13 cellular contexts compared by ENCODE assay signal in the genomic region with DNA sequence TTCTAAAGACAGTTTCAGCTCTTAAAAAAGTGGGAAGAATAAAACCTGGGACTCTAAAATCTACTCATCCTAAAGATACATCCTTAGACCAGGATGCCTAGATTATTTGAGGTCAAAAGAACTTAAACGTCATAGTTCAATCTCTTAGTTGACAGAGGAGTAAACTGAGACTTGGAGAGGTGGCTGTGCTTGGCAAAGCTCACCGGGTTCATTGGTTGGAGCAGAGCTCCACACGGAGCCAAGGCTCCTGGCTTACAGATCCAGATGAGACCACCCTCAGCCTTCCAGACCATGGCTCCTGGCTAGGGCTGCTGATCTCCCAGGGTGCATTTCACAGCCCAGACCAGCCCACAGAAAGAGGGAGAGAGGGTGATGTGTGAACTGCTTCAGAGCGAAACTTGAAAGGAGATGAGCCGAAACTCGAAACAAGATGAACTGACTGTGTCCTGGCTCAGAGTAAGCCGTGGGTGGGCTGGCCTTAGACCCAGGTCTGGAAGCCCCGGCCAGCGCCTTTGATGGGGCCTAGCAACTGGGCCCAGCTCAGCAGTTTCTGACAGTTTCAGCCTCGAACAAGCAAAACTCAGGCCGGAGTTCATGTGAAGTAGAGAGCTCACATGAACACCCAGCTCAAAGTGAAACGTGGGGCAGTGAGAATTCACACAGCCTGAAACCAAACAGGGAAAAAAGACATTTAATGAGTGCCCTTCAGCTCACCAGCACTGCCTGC.
A peak's percentile ranks its signal among the peaks of the same experiment; 100 is the strongest.
DNase-seq lines count a peak whose midpoint lies in the region; ATAC-seq and TF ChIP-seq lines count a peak whose summit lies in the region.
"Had no signal": no experiment of that assay in that cellular context is flagged by ENCODE, and none has a peak within 500 bp of the region (broad histone marks: within the 10 kb centered on the region; RNA-seq: fewer than 3 reads in every experiment).

No MANE protein-coding gene starts in this region.

- peak overlapping the region in 5 of 6 donors; percentile 31 to 91 (median 57) for H3K27ac Mint-ChIP-seq in immature natural killer cell
- peak overlapping the region; percentile 84 to 96 for H3K27ac Mint-ChIP-seq in stimulated activated naive CD8-positive, alpha-beta T cell treated with anti-CD3 and anti-CD28 coated beads, Interleukin-15, amount 100 ng/mL, for 72 hours
- H3K27ac Mint-ChIP-seq: dendritic cell treated with granulocyte-macrophage colony-stimulating factor and Interleukin-4, amounts not matched to agents 40 ng/mL and 50 ng/mL, for 4 days had no signal

- no peaks in the 10 kb centered on the region for H3K36me3 ChIP-seq in heart right ventricle
- no peaks in the 10 kb centered on the region for H3K36me3 ChIP-seq in Peyer's patch
- H3K36me3 ChIP-seq: upper lobe of left lung had no signal

- H3K9me3 Mint-ChIP-seq in immature natural killer cell: no peaks in the 10 kb centered on the region
- peaks cover 0 to 8% of the 10 kb centered on the region in 2 donors for H3K9me3 Mint-ChIP-seq in stimulated activated naive CD8-positive, alpha-beta T cell treated with anti-CD3 and anti-CD28 coated beads, Interleukin-15, amount 100 ng/mL, for 72 hours
- H3K9me3 Mint-ChIP-seq: dendritic cell treated with granulocyte-macrophage colony-stimulating factor and Interleukin-4, amounts not matched to agents 40 ng/mL and 50 ng/mL, for 4 days had no signal

- H3K4me1 Mint-ChIP-seq in immature natural killer cell: peaks cover 15 to 21% of the 10 kb centered on the region in 2 donors
- H3K4me1 Mint-ChIP-seq in stimulated activated naive CD8-positive, alpha-beta T cell treated with anti-CD3 and anti-CD28 coated beads, Interleukin-15, amount 100 ng/mL, for 72 hours: peaks cover 83% of the 10 kb centered on the region

- ATAC-seq in stimulated activated naive CD8-positive, alpha-beta T cell treated with anti-CD3 and anti-CD28 coated beads, Interleukin-15, amount 100 ng/mL, for 72 hours: peak; percentile 89
- ATAC-seq in HG03571 (IDR thresholded peaks at IDR 0.05; ENCODE audit: unreplicated experiment) (no peak), heart right ventricle (no peak)

- no peak for TF ChIP-seq CTCF in heart right ventricle (IDR thresholded peaks at IDR 0.05)
- TF ChIP-seq CTCF in Peyer's patch (IDR thresholded peaks at IDR 0.05): no peak

- H3K4me3 ChIP-seq in heart right ventricle: no peak overlapping the region
- no peak overlapping the region for H3K4me3 ChIP-seq in Peyer's patch
- H3K4me3 ChIP-seq: upper lobe of left lung had no signal

- H3K27me3 ChIP-seq in heart right ventricle: peaks cover 0 to 14% (median 0%) of the 10 kb centered on the region in 7 donors
- no peaks in the 10 kb centered on the region for H3K27me3 ChIP-seq in Peyer's patch
- H3K27me3 ChIP-seq: upper lobe of left lung had no signal

- no peaks in the 10 kb centered on the region for H3K36me3 Mint-ChIP-seq in immature natural killer cell

- H3K4me3 Mint-ChIP-seq in immature natural killer cell: peak overlapping the region in 2 of 5 donors; percentile 7 to 29
- H3K4me3 Mint-ChIP-seq in stimulated activated naive CD8-positive, alpha-beta T cell treated with anti-CD3 and anti-CD28 coated beads, Interleukin-15, amount 100 ng/mL, for 72 hours: peak overlapping the region; percentile 70 to 78
- H3K4me3 Mint-ChIP-seq: dendritic cell treated with granulocyte-macrophage colony-stimulating factor and Interleukin-4, amounts not matched to agents 40 ng/mL and 50 ng/mL, for 4 days had no signal

- DNase-seq in activated CD4-positive, alpha-beta T cell treated with anti-CD3 and anti-CD28 coated beads for 24 hours (ENCODE audit: low read depth in 2 of 2): peak; percentile 29 to 43
- no peak for DNase-seq in activated CD4-positive, alpha-beta T cell treated with anti-CD3 and anti-CD28 coated beads for 1 hour
- DNase-seq in activated CD8-positive, alpha-beta memory T cell treated with anti-CD3 and anti-CD28 coated beads for 48 hours (ENCODE audit: low read depth in 2 of 3, low spot score in 2 of 3): peak in 2 of 3 experiments; percentile 44 to 46
- DNase-seq in immature natural killer cell (peak in 1 of 3 donors; percentile 24), heart right ventricle (no peak), Peyer's patch (no peak)
- DNase-seq in stimulated activated naive CD8-positive, alpha-beta T cell treated with anti-CD3 and anti-CD28 coated beads, Interleukin-15, amount 100 ng/mL, for 72 hours: peak; percentile 56 to 72
- DNase-seq: 8988T, MV-4-11, nucleus accumbens had no signal

- TF ChIP-seq POLR2A in Peyer's patch (IDR thresholded peaks at IDR 0.05): no peak

- intact Hi-C loops in heart right ventricle (cut with DNase I): no loop called here

- WGBS in heart right ventricle, 2 donors: 74% methylated on average over 12 of the region's 12 CpGs

- H3K27me3 Mint-ChIP-seq in immature natural killer cell (ENCODE audit: low read depth in 3 of 3): peaks cover 0 to 2% (median 2%) of the 10 kb centered on the region in 3 donors
- H3K27me3 Mint-ChIP-seq in stimulated activated naive CD8-positive, alpha-beta T cell treated with anti-CD3 and anti-CD28 coated beads, Interleukin-15, amount 100 ng/mL, for 72 hours: no peaks in the 10 kb centered on the region
- H3K27me3 Mint-ChIP-seq: dendritic cell treated with granulocyte-macrophage colony-stimulating factor and Interleukin-4, amounts not matched to agents 40 ng/mL and 50 ng/mL, for 4 days had no signal

- H3K27ac ChIP-seq in heart right ventricle (peak overlapping the region in 1 of 10 donors; percentile 53), Peyer's patch (peak overlapping the region in 1 of 4 donors; percentile 38)
- H3K27ac ChIP-seq: upper lobe of left lung had no signal

- H3K4me1 ChIP-seq in heart right ventricle (no peaks in the 10 kb centered on the region), Peyer's patch (no peaks in the 10 kb centered on the region)
- H3K4me1 ChIP-seq: upper lobe of left lung had no signal

- H3K9me3 ChIP-seq in heart right ventricle: no peaks in the 10 kb centered on the region
- H3K9me3 ChIP-seq in Peyer's patch: no peaks in the 10 kb centered on the region
- H3K9me3 ChIP-seq: upper lobe of left lung had no signal

Comparison
In these comparisons a context has a peak if more than half of its experiments do, and no peak if none do; other contexts are left out.
1. DNase-seq: peak in activated CD4-positive, alpha-beta T cell treated with anti-CD3 and anti-CD28 coated beads for 24 hours (2 of 2), activated CD8-positive, alpha-beta memory T cell treated with anti-CD3 and anti-CD28 coated beads for 48 hours (2 of 3) and stimulated activated naive CD8-positive, alpha-beta T cell treated with anti-CD3 and anti-CD28 coated beads, Interleukin-15, amount 100 ng/mL, for 72 hours (2 of 2); none in activated CD4-positive, alpha-beta T cell treated with anti-CD3 and anti-CD28 coated beads for 1 hour (single experiment), heart right ventricle (0 of 2) and Peyer's patch (0 of 3).